ENCODE assay signal across 8 cellular contexts in the genomic region with DNA sequence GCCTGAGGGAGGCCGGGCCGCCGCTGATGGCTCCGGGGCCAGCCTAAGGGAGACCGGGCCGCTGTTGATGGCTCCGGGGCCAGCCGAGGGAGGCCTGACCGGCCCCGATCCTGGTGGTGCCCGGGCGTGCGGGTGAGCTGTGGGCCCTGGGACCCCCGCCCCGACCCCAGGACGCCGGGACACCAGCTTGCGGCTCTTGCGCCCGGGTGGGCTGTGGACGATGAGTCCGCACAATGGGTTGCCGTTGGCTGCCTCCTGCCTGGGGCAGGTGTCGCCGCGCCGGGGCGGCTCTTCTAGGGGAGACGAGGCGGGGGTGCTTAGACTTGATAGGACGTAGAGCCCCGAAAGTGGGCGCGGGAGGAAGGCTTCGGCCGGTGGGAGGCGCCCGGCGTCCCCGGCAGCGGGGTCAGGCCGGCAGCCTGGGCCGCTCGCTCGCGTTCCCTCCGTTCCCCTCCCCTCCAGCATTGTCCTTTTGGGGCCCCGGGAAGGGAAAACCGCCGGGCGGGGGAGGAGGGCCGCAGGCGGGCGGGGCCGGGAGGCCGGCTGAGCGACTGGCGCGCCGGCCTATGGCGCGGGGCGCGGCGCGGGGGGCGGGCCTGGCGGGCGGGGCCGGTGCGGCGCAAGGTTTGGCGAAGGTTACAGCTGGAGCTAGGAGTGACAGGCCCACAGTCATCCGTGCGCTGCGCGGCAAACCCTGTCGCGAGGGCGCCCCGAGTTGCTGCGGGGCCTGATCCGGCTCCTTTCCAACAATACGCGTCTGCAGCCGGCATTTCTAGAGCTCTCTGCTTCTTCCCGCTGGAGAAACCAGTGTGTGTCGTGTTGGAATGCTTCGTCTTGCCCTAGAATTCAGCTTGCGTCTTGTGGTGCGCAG. TPM values are rescaled to one million over a fixed set of nuclear protein-coding genes. Genes with fewer than 3 reads are reported as not detected.
DNase-seq lines count a peak whose midpoint lies in the region; ATAC-seq and TF ChIP-seq lines count a peak whose summit lies in the region.

No MANE protein-coding gene starts in this region.

- H3K27me3 Mint-ChIP-seq in activated CD4-positive, alpha-beta T cell treated with anti-CD3 and anti-CD28 coated beads for 36 hours: no peaks in the 10 kb centered on the region
- no peaks in the 10 kb centered on the region for H3K27me3 Mint-ChIP-seq in chondrocyte (ENCODE audit: low read depth)

- intact Hi-C loops in activated CD4-positive, alpha-beta T cell treated with anti-CD3 and anti-CD28 coated beads for 36 hours (cut with DNase I, micrococcal nuclease): loop anchor here (1.0 to 5.0 kb wide), 12 partner anchors 67 to 1659 kb away; partner anchors contain the start of genes TBC1D14 (in 2 of the 2), ACOX3 (in 1 of the 2), BLOC1S4 (in 1 of the 2) and GRPEL1 (in 1 of the 2)

- CTCF ChIA-PET in activated CD4-positive, alpha-beta T cell treated with anti-CD3 and anti-CD28 coated beads for 36 hours (lab: Charles Lee): interaction anchor here (0.6 to 3.8 kb wide), 7 partner anchors 11 to 287 kb away, joined by 3 to 17 read pairs (median 3); partner anchors contain the start of gene MRFAP1L1

- no peaks in the 10 kb centered on the region for H3K9me3 Mint-ChIP-seq in activated CD4-positive, alpha-beta T cell treated with anti-CD3 and anti-CD28 coated beads for 36 hours (ENCODE audit: low read depth)
- H3K9me3 Mint-ChIP-seq in chondrocyte (ENCODE audit: low read depth): no peaks in the 10 kb centered on the region

- H3K4me3 Mint-ChIP-seq in activated CD4-positive, alpha-beta T cell treated with anti-CD3 and anti-CD28 coated beads for 36 hours: peak overlapping the region; percentile 84
- H3K4me3 Mint-ChIP-seq in chondrocyte (ENCODE audit: unreplicated experiment): peak overlapping the region; percentile 79

- POLR2A ChIA-PET in activated CD4-positive, alpha-beta T cell treated with anti-CD3 and anti-CD28 coated beads for 36 hours (lab: Charles Lee): interaction anchor here (0.6 to 1.5 kb wide), 3 partner anchors 73 to 144 kb away, joined by 3 to 4 read pairs (median 4); a partner anchor contains a TSS

- TF ChIP-seq CTCF in chondrocyte (IDR thresholded peaks at IDR 0.05): peak; percentile 66

- DNase-seq in AG20443 (ENCODE audit: low spot score) (peak; percentile 98), NCI-H345 treated with DMSO at 0.1 percent for 48 hours (lab: John Stamatoyannopoulos, UW; ENCODE audit: unreplicated experiment) (peak; percentile 29), chondrocyte (ENCODE audit: low spot score) (no peak), kidney tubule cell (ENCODE audit: low spot score) (peak; percentile 88)
- peak; percentile 94 for DNase-seq in activated CD4-positive, alpha-beta T cell treated with anti-CD3 and anti-CD28 coated beads for 36 hours
- DNase-seq in stimulated activated CD4-positive, alpha-beta T cell treated with anti-CD3 and anti-CD28 coated beads, Interleukin-1b, Interleukin-23, amount 100 ng/mL, for 1 hour (ENCODE audit: low read depth in 2 of 2): peak; percentile 65 to 84

- H3K27ac Mint-ChIP-seq in activated CD4-positive, alpha-beta T cell treated with anti-CD3 and anti-CD28 coated beads for 36 hours: peak overlapping the region; percentile 73
- peak overlapping the region; percentile 85 for H3K27ac Mint-ChIP-seq in chondrocyte (ENCODE audit: unreplicated experiment)

- H3K36me3 Mint-ChIP-seq in activated CD4-positive, alpha-beta T cell treated with anti-CD3 and anti-CD28 coated beads for 36 hours (ENCODE audit: low read depth): peaks cover 6% of the 10 kb centered on the region
- H3K36me3 Mint-ChIP-seq in chondrocyte (ENCODE audit: low read depth): no peaks in the 10 kb centered on the region

- ATAC-seq in GM18909 (IDR thresholded peaks at IDR 0.05; ENCODE audit: poor library complexity, unreplicated experiment) (peak; percentile 76), HG03139 (IDR thresholded peaks at IDR 0.05; ENCODE audit: unreplicated experiment) (peak; percentile 67)
- ATAC-seq in activated CD4-positive, alpha-beta T cell treated with anti-CD3 and anti-CD28 coated beads for 36 hours: peak; percentile 82

- peaks cover 53% of the 10 kb centered on the region for H3K4me1 Mint-ChIP-seq in activated CD4-positive, alpha-beta T cell treated with anti-CD3 and anti-CD28 coated beads for 36 hours
- peaks cover 40% of the 10 kb centered on the region for H3K4me1 Mint-ChIP-seq in chondrocyte (ENCODE audit: low read depth)

RNA-seq across cellular contexts. Expression of gene KIAA0232, which starts 0.8 kb away (rescaled TPM):
- 10 to 100 TPM in 1 of 2 experiments, 1 to 10 TPM in 1; 9.4 to 13.1 TPM for total RNA-seq in activated CD4-positive, alpha-beta T cell treated with anti-CD3 and anti-CD28 coated beads for 36 hours
- total RNA-seq in chondrocyte: 24.7 to 27.4 TPM (median 26.2 TPM) in 3 replicates
